Comparison of ENCODE assay signal across 19 cellular contexts in genomic region chr4:77797239-77797638, GRCh38. TPM values are rescaled to one million over a fixed set of nuclear protein-coding genes. Genes with fewer than 3 reads are reported as not detected.
DNase-seq lines count a peak whose midpoint lies in the region; ATAC-seq and TF ChIP-seq lines count a peak whose summit lies in the region.
"Had no signal": no experiment of that assay in that cellular context is flagged by ENCODE, and none has a peak within 500 bp of the region (broad histone marks: within the 10 kb centered on the region; RNA-seq: fewer than 3 reads in every experiment).

No MANE protein-coding gene starts in this region.

- no peak for TF ChIP-seq POLR2A in adrenal gland (IDR thresholded peaks at IDR 0.05)

- ATAC-seq in CD4-positive, CD25-positive, alpha-beta regulatory T cell (ENCODE audit: low read depth in 2 of 2): no peak
- no peak for ATAC-seq in central memory CD8-positive, alpha-beta T cell (replicated peaks; ENCODE audit: extremely low read depth, poor library complexity, severe bottlenecking)
- ATAC-seq in left lobe of liver (peak; percentile 71), GM19467 (IDR thresholded peaks at IDR 0.05; ENCODE audit: unreplicated experiment) (no peak)

- DNase-seq in CD4-positive, CD25-positive, alpha-beta regulatory T cell: no peak
- DNase-seq in LHCN-M2 (ENCODE audit: low read depth) (peak; percentile 61), left lobe of liver (ENCODE audit: low spot score) (no peak), medulla oblongata (ENCODE audit: extremely low spot score) (no peak), adrenal gland (no peak), GM03348 (ENCODE audit: low spot score) (no peak)
- DNase-seq in central memory CD8-positive, alpha-beta T cell (ENCODE audit: low spot score in 2 of 2): no peak
- DNase-seq: activated CD4-positive, alpha-beta T cell treated with anti-CD3 and anti-CD28 coated beads for 4 hours; activated T-cell treated with anti-CD3 and anti-CD28 coated beads, Interleukin-2, amount 50 U/mL, for 1 hour; anterior cingulate cortex; dermis blood vessel endothelial cell; Kasumi-1; NCI-H2029; NCI-H526; occipital lobe; stimulated activated CD4-positive, alpha-beta T cell treated with anti-CD3 and anti-CD28 coated beads, Interleukin-4, amount 100 ng/mL, for 4 hours; transverse colon had no signal

- peaks cover 10% of the 10 kb centered on the region for H3K36me3 ChIP-seq in CD4-positive, CD25-positive, alpha-beta regulatory T cell (ENCODE audit: control insufficient read depth, insufficient read depth, low read length)
- no peaks in the 10 kb centered on the region for H3K36me3 ChIP-seq in adrenal gland (replicated peaks in 1 of 2)
- H3K36me3 ChIP-seq: transverse colon had no signal

- H3K9me3 ChIP-seq in CD4-positive, CD25-positive, alpha-beta regulatory T cell (ENCODE audit: control insufficient read depth in 2 of 2, low read length in 2 of 2): no peaks in the 10 kb centered on the region
- H3K9me3 ChIP-seq in adrenal gland (replicated peaks in 1 of 3): no peaks in the 10 kb centered on the region
- H3K9me3 ChIP-seq: transverse colon had no signal

- H3K9me3 Mint-ChIP-seq in CD4-positive, CD25-positive, alpha-beta regulatory T cell: peaks cover 0 to 7% (median 3%) of the 10 kb centered on the region in 7 donors
- peaks cover 5% of the 10 kb centered on the region for H3K9me3 Mint-ChIP-seq in central memory CD8-positive, alpha-beta T cell

- TF ChIP-seq CTCF in adrenal gland (IDR thresholded peaks at IDR 0.05): no peak

- H3K4me3 ChIP-seq in CD4-positive, CD25-positive, alpha-beta regulatory T cell (ENCODE audit: low read depth, low read length): peak overlapping the region; percentile 33
- H3K4me3 ChIP-seq in adrenal gland: no peak overlapping the region
- H3K4me3 ChIP-seq: transverse colon had no signal

- H3K27ac Mint-ChIP-seq in CD4-positive, CD25-positive, alpha-beta regulatory T cell: peak overlapping the region; percentile 40 to 91 (median 85)
- peak overlapping the region; percentile 82 for H3K27ac Mint-ChIP-seq in central memory CD8-positive, alpha-beta T cell (ENCODE audit: low read depth)
- H3K27ac Mint-ChIP-seq: T-helper 2 cell treated with Interferon-gamma antibody and Interleukin-4, amounts not matched to agents 5 μg/mL and 100 μg/mL, for 36 hours had no signal

- intact Hi-C loops in adrenal gland (cut with DNase I): no loop called here

- peaks cover 70% of the 10 kb centered on the region for H3K4me1 ChIP-seq in CD4-positive, CD25-positive, alpha-beta regulatory T cell (ENCODE audit: control insufficient read depth, insufficient read depth, low read length, poor library complexity, severe bottlenecking)
- H3K4me1 ChIP-seq in adrenal gland (replicated peaks in 1 of 2): peaks cover 20 to 43% of the 10 kb centered on the region in 2 donors

- H3K27ac ChIP-seq in CD4-positive, CD25-positive, alpha-beta regulatory T cell (ENCODE audit: insufficient read depth, low read length, poor library complexity, severe bottlenecking): no peak overlapping the region
- H3K27ac ChIP-seq in adrenal gland: no peak overlapping the region
- H3K27ac ChIP-seq: transverse colon had no signal

- H3K27me3 ChIP-seq in CD4-positive, CD25-positive, alpha-beta regulatory T cell (ENCODE audit: control insufficient read depth, insufficient read depth, low read length): no peaks in the 10 kb centered on the region
- no peaks in the 10 kb centered on the region for H3K27me3 ChIP-seq in adrenal gland
- H3K27me3 ChIP-seq: transverse colon had no signal

- H3K27me3 Mint-ChIP-seq in CD4-positive, CD25-positive, alpha-beta regulatory T cell: no peaks in the 10 kb centered on the region
- H3K27me3 Mint-ChIP-seq in central memory CD8-positive, alpha-beta T cell: no peaks in the 10 kb centered on the region

- peaks cover 21% of the 10 kb centered on the region for H3K36me3 Mint-ChIP-seq in CD4-positive, CD25-positive, alpha-beta regulatory T cell
- peaks cover 30% of the 10 kb centered on the region for H3K36me3 Mint-ChIP-seq in central memory CD8-positive, alpha-beta T cell (ENCODE audit: insufficient read depth)

- peaks cover 56 to 89% (median 68%) of the 10 kb centered on the region in 4 donors for H3K4me1 Mint-ChIP-seq in CD4-positive, CD25-positive, alpha-beta regulatory T cell
- peaks cover 71% of the 10 kb centered on the region for H3K4me1 Mint-ChIP-seq in central memory CD8-positive, alpha-beta T cell

- H3K4me3 Mint-ChIP-seq in CD4-positive, CD25-positive, alpha-beta regulatory T cell: peak overlapping the region; percentile 55 to 70 (median 65)
- peak overlapping the region; percentile 50 for H3K4me3 Mint-ChIP-seq in central memory CD8-positive, alpha-beta T cell
- H3K4me3 Mint-ChIP-seq: T-helper 2 cell treated with Interferon-gamma antibody and Interleukin-4, amounts not matched to agents 5 μg/mL and 100 μg/mL, for 36 hours had no signal

RNA-seq across cellular contexts. Expression of gene CNOT6L, which starts 21.9 kb away (rescaled TPM):
- 237 TPM for total RNA-seq in CD4-positive, CD25-positive, alpha-beta regulatory T cell
- polyA plus RNA-seq in CD4-positive, CD25-positive, alpha-beta regulatory T cell: 10 to 100 TPM; 44.1 to 55.5 (median 51.2) TPM
- 7.4 and 8.3 TPM in 2 replicates for total RNA-seq in LHCN-M2 (2014; rRNA removed)
- polyA plus RNA-seq in LHCN-M2 (2012): 3.5 TPM
- total RNA-seq in left lobe of liver: 20.5 TPM
- total RNA-seq in adrenal gland: 10 to 100 TPM; 12.1 to 50.9 (median 42.1) TPM
- 10 to 100 TPM in 1 of 3 donors, 1 to 10 TPM in 2; 4.0 to 20.2 (median 4.8) TPM for polyA plus RNA-seq in adrenal gland
